3 cellular contexts compared by ENCODE assay signal in the genomic region with DNA sequence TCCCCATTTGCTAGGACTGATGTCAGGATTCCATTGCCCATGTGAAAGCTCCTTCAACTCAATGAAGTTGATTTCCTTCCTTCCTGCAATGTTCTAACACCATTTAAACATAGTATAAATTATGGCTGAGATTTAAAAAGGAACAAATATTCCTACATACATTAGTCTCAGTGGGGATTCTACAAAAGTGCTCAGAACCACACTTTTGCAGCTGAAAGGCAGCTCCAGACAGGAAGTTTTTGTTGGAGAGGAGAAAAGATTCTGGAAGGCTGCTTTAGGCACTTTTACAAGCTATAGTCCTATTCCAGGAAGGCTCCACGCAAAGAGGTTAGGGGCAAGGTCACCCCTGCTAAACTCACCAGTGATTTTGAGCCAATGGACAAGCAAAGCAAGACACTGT.
TF ChIP-seq lines count a peak whose summit lies in the region.

No MANE protein-coding gene starts in this region.

TF ChIP-seq in liver, 16 proteins besides CTCF, POLR2A, EP300 and RAD21:
- TF ChIP-seq, protein P1, sequence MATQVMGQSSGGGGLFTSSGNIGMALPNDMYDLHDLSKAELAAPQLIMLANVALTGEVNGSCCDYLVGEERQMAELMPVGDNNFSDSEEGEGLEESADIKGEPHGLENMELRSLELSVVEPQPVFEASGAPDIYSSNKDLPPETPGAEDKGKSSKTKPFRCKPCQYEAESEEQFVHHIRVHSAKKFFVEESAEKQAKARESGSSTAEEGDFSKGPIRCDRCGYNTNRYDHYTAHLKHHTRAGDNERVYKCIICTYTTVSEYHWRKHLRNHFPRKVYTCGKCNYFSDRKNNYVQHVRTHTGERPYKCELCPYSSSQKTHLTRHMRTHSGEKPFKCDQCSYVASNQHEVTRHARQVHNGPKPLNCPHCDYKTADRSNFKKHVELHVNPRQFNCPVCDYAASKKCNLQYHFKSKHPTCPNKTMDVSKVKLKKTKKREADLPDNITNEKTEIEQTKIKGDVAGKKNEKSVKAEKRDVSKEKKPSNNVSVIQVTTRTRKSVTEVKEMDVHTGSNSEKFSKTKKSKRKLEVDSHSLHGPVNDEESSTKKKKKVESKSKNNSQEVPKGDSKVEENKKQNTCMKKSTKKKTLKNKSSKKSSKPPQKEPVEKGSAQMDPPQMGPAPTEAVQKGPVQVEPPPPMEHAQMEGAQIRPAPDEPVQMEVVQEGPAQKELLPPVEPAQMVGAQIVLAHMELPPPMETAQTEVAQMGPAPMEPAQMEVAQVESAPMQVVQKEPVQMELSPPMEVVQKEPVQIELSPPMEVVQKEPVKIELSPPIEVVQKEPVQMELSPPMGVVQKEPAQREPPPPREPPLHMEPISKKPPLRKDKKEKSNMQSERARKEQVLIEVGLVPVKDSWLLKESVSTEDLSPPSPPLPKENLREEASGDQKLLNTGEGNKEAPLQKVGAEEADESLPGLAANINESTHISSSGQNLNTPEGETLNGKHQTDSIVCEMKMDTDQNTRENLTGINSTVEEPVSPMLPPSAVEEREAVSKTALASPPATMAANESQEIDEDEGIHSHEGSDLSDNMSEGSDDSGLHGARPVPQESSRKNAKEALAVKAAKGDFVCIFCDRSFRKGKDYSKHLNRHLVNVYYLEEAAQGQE (IDR thresholded peaks at IDR 0.05) = no peak
- peak; percentile 10 for TF ChIP-seq NR2F2 (IDR thresholded peaks at IDR 0.05)

TF ChIP-seq in HepG2, 621 proteins besides CTCF, POLR2A, EP300 and RAD21:
- TF ChIP-seq KDM5A (IDR thresholded peaks at IDR 0.05; ENCODE audit: borderline replicate concordance, low read length) (no peak), AGO2 (optimal IDR thresholded peaks at IDR 0.05; ENCODE audit: low read depth, low read length) (no peak), MTF2 (CRISPR knock-in tag; IDR thresholded peaks at IDR 0.05; ENCODE audit: borderline replicate concordance) (no peak), ZNF883 (CRISPR knock-in tag; IDR thresholded peaks at IDR 0.05; ENCODE audit: not compliant biosample characterization) (no peak)

TF ChIP-seq in endothelial cell of umbilical vein, 7 proteins besides CTCF, POLR2A, EP300 and RAD21:
- no peak for TF ChIP-seq MYC (IDR thresholded peaks at IDR 0.05; ENCODE audit: low read depth, low read length)
- peak; percentile 24 for TF ChIP-seq JUN (IDR thresholded peaks at IDR 0.05; ENCODE audit: borderline replicate concordance, insufficient read depth, insufficient read length, low read depth)
